In genomic region chr12:104741072-104741471, GRCh38 we compare ENCODE assay signal across 9 cellular contexts.
A peak's percentile ranks its signal among the peaks of the same experiment; 100 is the strongest.
DNase-seq lines count a peak whose midpoint lies in the region; ATAC-seq, FAIRE-seq and TF ChIP-seq lines count a peak whose summit lies in the region.
"Had no signal": no experiment of that assay in that cellular context is flagged by ENCODE, and none has a peak within 500 bp of the region (broad histone marks: within the 10 kb centered on the region; RNA-seq: fewer than 3 reads in every experiment).

No MANE protein-coding gene starts in this region.

- H3K27me3 Mint-ChIP-seq in activated naive CD4-positive, alpha-beta T cell treated with anti-CD3 and anti-CD28 coated beads, Interleukin-2, amount 10 ng/mL, durations not matched to agents 7 days and 5 days, result no peaks in the 10 kb centered on the region
- no peaks in the 10 kb centered on the region for H3K27me3 Mint-ChIP-seq in activated naive CD8-positive, alpha-beta T cell

- TF ChIP-seq POLR2A in tibial nerve (IDR thresholded peaks at IDR 0.05) (no peak), HepG2 (IDR thresholded peaks at IDR 0.05; ENCODE audit: insufficient read depth in 1 of 2, low read depth in 2 of 2, low read length in 2 of 2) (no peak)

- H3K79me2 ChIP-seq in HepG2 (ENCODE audit: insufficient read depth, low read length), result no peaks in the 10 kb centered on the region

- WGBS in tibial nerve, 2 donors, result 85 to 87% methylated on average over 5 of the region's 5 CpGs
- 50% methylated on average over 5 of the region's 5 CpGs for WGBS in HepG2 (ENCODE audit: low lambda C conversion rate)

- TF ChIP-seq EP300 in tibial nerve (IDR thresholded peaks at IDR 0.05) (no peak), HepG2 (IDR thresholded peaks at IDR 0.05; ENCODE audit: low read depth in 2 of 2, low read length in 2 of 2) (no peak), HepG2 (CRISPR knock-in tag; IDR thresholded peaks at IDR 0.05; ENCODE audit: borderline replicate concordance) (no peak)

- no peak for TF ChIP-seq RAD21 in HepG2 (CRISPR knock-in tag; IDR thresholded peaks at IDR 0.05)

- no peak for FAIRE-seq in HepG2 (lab: Jason Lieb, UNC)
- FAIRE-seq: H1 had no signal

- CTCF ChIA-PET in activated naive CD4-positive, alpha-beta T cell treated with anti-CD3 and anti-CD28 coated beads, Interleukin-2, amount 10 ng/mL, durations not matched to agents 7 days and 5 days (lab: Charles Lee), result interaction anchor here (1.2 to 1.5 kb wide), 2 partner anchors 18 to 359 kb away, joined by 4 read pairs; no protein-coding TSS in a partner anchor
- CTCF ChIA-PET in HepG2 (lab: Yijun Ruan, JAX; ENCODE audit: low intra/inter-chr PET ratio, low total read pairs), result no interaction called here

- H3K9me3 ChIP-seq in tibial nerve, result no peaks in the 10 kb centered on the region
- H3K9me3 ChIP-seq in HepG2 (ENCODE audit: low read length), result no peaks in the 10 kb centered on the region

- peak overlapping the region in 3 of 4 donors; percentile 17 to 63 (median 42) for H3K27ac ChIP-seq in tibial nerve
- no peak overlapping the region for H3K27ac ChIP-seq in HepG2 (ENCODE audit: extremely low read length, insufficient read depth, low read length)

- H3K27me3 ChIP-seq in tibial nerve (no peaks in the 10 kb centered on the region), HepG2 (ENCODE audit: control insufficient read depth in 1 of 2, insufficient read depth in 2 of 2, low read length in 2 of 2) (peaks cover 2 to 18% of the 10 kb centered on the region in 2 experiments; a peak in 2 of 5 replicates)

- no peak overlapping the region for H2AFZ ChIP-seq in HepG2 (ENCODE audit: low read length)

- peaks cover 69% of the 10 kb centered on the region for H3K4me1 Mint-ChIP-seq in activated naive CD4-positive, alpha-beta T cell treated with anti-CD3 and anti-CD28 coated beads, Interleukin-2, amount 10 ng/mL, durations not matched to agents 7 days and 5 days
- peaks cover 56% of the 10 kb centered on the region for H3K4me1 Mint-ChIP-seq in activated naive CD8-positive, alpha-beta T cell (ENCODE audit: low read depth)

- peak overlapping the region; percentile 87 for H3K27ac Mint-ChIP-seq in activated naive CD4-positive, alpha-beta T cell treated with anti-CD3 and anti-CD28 coated beads, Interleukin-2, amount 10 ng/mL, durations not matched to agents 7 days and 5 days
- peak overlapping the region; percentile 30 for H3K27ac Mint-ChIP-seq in activated naive CD8-positive, alpha-beta T cell

- peak; percentile 30 for ATAC-seq in HG02943 (IDR thresholded peaks at IDR 0.05; ENCODE audit: low read depth, unreplicated experiment)
- ATAC-seq in HepG2, result no peak

- H3K4me1 ChIP-seq in tibial nerve (peaks cover 0 to 39% (median 14%) of the 10 kb centered on the region in 4 donors), HepG2 (ENCODE audit: insufficient read depth, low read length) (no peaks in the 10 kb centered on the region)

- H3K36me3 Mint-ChIP-seq in activated naive CD4-positive, alpha-beta T cell treated with anti-CD3 and anti-CD28 coated beads, Interleukin-2, amount 10 ng/mL, durations not matched to agents 7 days and 5 days, result peaks cover 22% of the 10 kb centered on the region
- peaks cover 10% of the 10 kb centered on the region for H3K36me3 Mint-ChIP-seq in activated naive CD8-positive, alpha-beta T cell

- intact Hi-C loops in HepG2 (cut with micrococcal nuclease; ENCODE audit: unreplicated experiment), result no loop called here

- H3K4me2 ChIP-seq in HepG2 (ENCODE audit: low read depth, low read length), result no peak overlapping the region

- no peak overlapping the region for H3K4me3 ChIP-seq in tibial nerve
- H3K4me3 ChIP-seq in HepG2 (replicated peaks in 1 of 3; ENCODE audit: insufficient read depth in 1 of 3, low read depth in 2 of 3, low read length in 3 of 3), result no peak overlapping the region

- H3K4me3 Mint-ChIP-seq in activated naive CD4-positive, alpha-beta T cell treated with anti-CD3 and anti-CD28 coated beads, Interleukin-2, amount 10 ng/mL, durations not matched to agents 7 days and 5 days, result peak overlapping the region; percentile 47
- no peak overlapping the region for H3K4me3 Mint-ChIP-seq in activated naive CD8-positive, alpha-beta T cell

- no peaks in the 10 kb centered on the region for H3K36me3 ChIP-seq in tibial nerve
- no peaks in the 10 kb centered on the region for H3K36me3 ChIP-seq in HepG2 (replicated peaks in 1 of 2; ENCODE audit: control insufficient read depth in 1 of 2, insufficient read depth in 2 of 2, low read length in 2 of 2)

- in situ Hi-C loops in HepG2 (cut with HindIII; ENCODE audit: extremely low pct_ligation_motif_present, low pct_unique_long_range_greater_than_20kb), result no loop called here

- no peaks in the 10 kb centered on the region for H4K20me1 ChIP-seq in HepG2 (ENCODE audit: insufficient read depth, low read length)

- H3K9me3 Mint-ChIP-seq in activated naive CD4-positive, alpha-beta T cell treated with anti-CD3 and anti-CD28 coated beads, Interleukin-2, amount 10 ng/mL, durations not matched to agents 7 days and 5 days, result no peaks in the 10 kb centered on the region
- peaks cover 3% of the 10 kb centered on the region for H3K9me3 Mint-ChIP-seq in activated naive CD8-positive, alpha-beta T cell (ENCODE audit: low read depth)

- H3K9ac ChIP-seq in HepG2 (ENCODE audit: insufficient read depth, low read depth, low read length), result no peak overlapping the region

- DNase-seq in activated naive CD4-positive, alpha-beta T cell treated with anti-CD3 and anti-CD28 coated beads, Interleukin-2, amount 10 ng/mL, durations not matched to agents 7 days and 5 days, result peak; percentile 35
- DNase-seq in activated naive CD4-positive, alpha-beta T cell treated with anti-CD3 and anti-CD28 coated beads, Interleukin-2, amount 50 U/mL, for 16 hours, result no peak
- DNase-seq in tibial nerve (ENCODE audit: low spot score in 2 of 2) (no peak), HUDEP-2 (lab: John Stamatoyannopoulos, UW; ENCODE audit: unreplicated experiment in 76 of 76) (no peak), DMS53 treated with DMSO at 0.1 percent for 48 hours (lab: John Stamatoyannopoulos, UW; ENCODE audit: unreplicated experiment) (no peak), HepG2 (ENCODE audit: low spot score) (no peak)

- POLR2A ChIA-PET in HepG2 (lab: Yijun Ruan, JAX), result no interaction called here

- no peak for TF ChIP-seq CTCF in tibial nerve (IDR thresholded peaks at IDR 0.05)
- no peak for TF ChIP-seq CTCF in HepG2 (CRISPR knock-in tag; IDR thresholded peaks at IDR 0.05)

- BruUV-seq in HepG2 (replicated peaks; lab: Mats Ljungman, UMichigan), result no TSS peak

TF ChIP-seq in HepG2, 621 proteins besides CTCF, POLR2A, EP300 and RAD21:
- TF ChIP-seq RBM39 (IDR thresholded peaks at IDR 0.05; ENCODE audit: low read depth, low read length, poor library complexity, severe bottlenecking) (no peak), ZNF264 (CRISPR knock-in tag; IDR thresholded peaks at IDR 0.05) (no peak), ZNF550 (CRISPR knock-in tag; IDR thresholded peaks at IDR 0.05; ENCODE audit: borderline replicate concordance) (no peak), ZNF335 (CRISPR knock-in tag; IDR thresholded peaks at IDR 0.05) (no peak), ZNF235 (CRISPR knock-in tag; IDR thresholded peaks at IDR 0.05; ENCODE audit: borderline replicate concordance) (no peak), POGZ (CRISPR knock-in tag; IDR thresholded peaks at IDR 0.05) (no peak), ZBTB42 (CRISPR knock-in tag; IDR thresholded peaks at IDR 0.05) (no peak), PRDM4 (CRISPR knock-in tag; IDR thresholded peaks at IDR 0.05; ENCODE audit: borderline replicate concordance) (no peak), ZNF660 (CRISPR knock-in tag; IDR thresholded peaks at IDR 0.05; ENCODE audit: borderline replicate concordance, low read depth) (no peak), PPARG (CRISPR knock-in tag; conservative IDR thresholded peaks at IDR 0.05) (no peak), SNRNP70 (IDR thresholded peaks at IDR 0.05; ENCODE audit: low read depth, low read length) (no peak), GPN1 (CRISPR knock-in tag; IDR thresholded peaks at IDR 0.05; ENCODE audit: borderline replicate concordance) (no peak), SP5 (CRISPR knock-in tag; IDR thresholded peaks at IDR 0.05; ENCODE audit: borderline replicate concordance, low read depth) (no peak), NFKBIZ (CRISPR knock-in tag; IDR thresholded peaks at IDR 0.05) (no peak)
- TF ChIP-seq, protein P1, sequence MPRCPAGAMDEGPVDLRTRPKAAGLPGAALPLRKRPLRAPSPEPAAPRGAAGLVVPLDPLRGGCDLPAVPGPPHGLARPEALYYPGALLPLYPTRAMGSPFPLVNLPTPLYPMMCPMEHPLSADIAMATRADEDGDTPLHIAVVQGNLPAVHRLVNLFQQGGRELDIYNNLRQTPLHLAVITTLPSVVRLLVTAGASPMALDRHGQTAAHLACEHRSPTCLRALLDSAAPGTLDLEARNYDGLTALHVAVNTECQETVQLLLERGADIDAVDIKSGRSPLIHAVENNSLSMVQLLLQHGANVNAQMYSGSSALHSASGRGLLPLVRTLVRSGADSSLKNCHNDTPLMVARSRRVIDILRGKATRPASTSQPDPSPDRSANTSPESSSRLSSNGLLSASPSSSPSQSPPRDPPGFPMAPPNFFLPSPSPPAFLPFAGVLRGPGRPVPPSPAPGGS (CRISPR knock-in tag; IDR thresholded peaks at IDR 0.05), result no peak
